In the genomic region with DNA sequence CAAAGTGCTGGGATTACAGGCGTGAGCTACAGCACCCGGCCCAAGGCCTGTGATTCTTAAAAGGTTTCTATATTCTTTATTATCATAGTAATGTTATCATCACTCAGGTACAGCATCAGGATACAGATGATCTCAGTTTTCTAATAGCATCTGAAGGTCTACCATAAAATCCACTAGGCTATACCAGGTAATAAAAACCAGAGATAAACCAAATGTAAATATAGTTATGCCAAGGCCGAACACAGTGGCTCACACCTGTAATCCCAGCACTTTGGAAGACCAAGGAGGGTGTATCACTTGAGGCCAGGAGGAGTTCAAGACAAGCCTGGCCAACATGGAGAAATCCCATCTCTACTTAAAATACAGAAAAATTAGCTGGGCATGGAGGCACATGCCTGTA, we compare ENCODE assay signal across 37 cellular contexts. TPM values are rescaled to one million over a fixed set of nuclear protein-coding genes. Genes with fewer than 3 reads are reported as not detected.
DNase-seq lines count a peak whose midpoint lies in the region; ATAC-seq, FAIRE-seq and TF ChIP-seq lines count a peak whose summit lies in the region.
"Had no signal": no experiment of that assay in that cellular context is flagged by ENCODE, and none has a peak within 500 bp of the region (broad histone marks: within the 10 kb centered on the region; RNA-seq: fewer than 3 reads in every experiment).

No MANE protein-coding gene starts in this region.

- H3K4me1 Mint-ChIP-seq in activated naive CD8-positive, alpha-beta T cell (ENCODE audit: low read depth): peaks cover 44% of the 10 kb centered on the region
- H3K4me1 Mint-ChIP-seq in activated naive CD8-positive, alpha-beta T cell treated with anti-CD3 and anti-CD28 coated beads for 36 hours: peaks cover 35% of the 10 kb centered on the region

- TF ChIP-seq EP300 in sigmoid colon (IDR thresholded peaks at IDR 0.05): no peak

- TF ChIP-seq POLR2A in sigmoid colon (IDR thresholded peaks at IDR 0.05): no peak

- ATAC-seq in left colon: peak; percentile 95
- peak; percentile 73 for ATAC-seq in mucosa of descending colon
- ATAC-seq in HG03520 (IDR thresholded peaks at IDR 0.05; ENCODE audit: unreplicated experiment): no peak
- ATAC-seq: A549; CD8-positive, alpha-beta T cell had no signal

- H3K27me3 ChIP-seq in small intestine (ENCODE audit: control insufficient read depth in 2 of 2, insufficient read depth in 2 of 2, low read length in 2 of 2) (no peaks in the 10 kb centered on the region), sigmoid colon (no peaks in the 10 kb centered on the region)
- H3K27me3 ChIP-seq: BE2C; BLaER1; BLaER1 treated with 17β-estradiol and CSF1 and Interleukin-3, amounts not matched to agents 10 nM and 100 nM had no signal

- DNase-seq in activated naive CD8-positive, alpha-beta T cell treated with anti-CD3 and anti-CD28 coated beads for 36 hours: no peak
- no peak for DNase-seq in left colon
- DNase-seq in mucosa of descending colon: no peak
- peak; percentile 2 for DNase-seq in small intestine
- no peak for DNase-seq in activated gamma-delta T cell treated with Interleukin-2 at 50 U/mL for 16 hours
- DNase-seq in sigmoid colon: no peak
- DNase-seq: 8988T; ACHN; AML-193; BE2C; C1 segment of cervical spinal cord; Caco-2; Calu3; CD4-positive, alpha-beta memory T cell; CD4-positive, alpha-beta T cell; CD4-positive, CD25-positive, alpha-beta regulatory T cell; CD8-positive, alpha-beta memory T cell; CD8-positive, alpha-beta T cell; COR-L47; DMS 273 treated with DMSO at 0.1 percent for 48 hours; DMS153; DMS53; DMS79; DMS79 treated with DMSO at 0.1 percent for 48 hours; DND-41; EL had no signal

- H3K27ac ChIP-seq in small intestine (ENCODE audit: low read depth in 1 of 2, low read length in 1 of 2) (no peak overlapping the region), sigmoid colon (no peak overlapping the region)
- H3K27ac ChIP-seq: 22Rv1; A549; BLaER1; BLaER1 treated with 17β-estradiol and CSF1 and Interleukin-3, amounts not matched to agents 10 nM and 100 nM; C4-2B had no signal

- no peak overlapping the region for H3K4me3 Mint-ChIP-seq in activated naive CD8-positive, alpha-beta T cell
- H3K4me3 Mint-ChIP-seq in activated naive CD8-positive, alpha-beta T cell treated with anti-CD3 and anti-CD28 coated beads for 36 hours: no peak overlapping the region
- H3K4me3 Mint-ChIP-seq: B cell; CD14-positive monocyte; CD4-positive, alpha-beta memory T cell; CD4-positive, alpha-beta T cell; CD4-positive, CD25-positive, alpha-beta regulatory T cell; CD8-positive, alpha-beta memory T cell; CD8-positive, alpha-beta T cell had no signal

- H3K9me3 ChIP-seq in mucosa of descending colon (no peaks in the 10 kb centered on the region), small intestine (ENCODE audit: control insufficient read depth, low read depth) (no peaks in the 10 kb centered on the region), sigmoid colon (no peaks in the 10 kb centered on the region)
- H3K9me3 ChIP-seq: A549; BE2C; BLaER1; BLaER1 treated with 17β-estradiol and CSF1 and Interleukin-3, amounts not matched to agents 10 nM and 100 nM; Caco-2 had no signal

- H3K27ac Mint-ChIP-seq in activated naive CD8-positive, alpha-beta T cell: peak overlapping the region; percentile 34
- H3K27ac Mint-ChIP-seq in activated naive CD8-positive, alpha-beta T cell treated with anti-CD3 and anti-CD28 coated beads for 36 hours: no peak overlapping the region
- H3K27ac Mint-ChIP-seq: B cell; CD14-positive monocyte; CD4-positive, alpha-beta T cell; CD8-positive, alpha-beta T cell had no signal

- 66 to 80% (median 78%) methylated on average over 3 of the region's 3 CpGs for WGBS in small intestine, 3 donors
- WGBS in sigmoid colon, 2 donors: 24 to 80% methylated on average over 3 of the region's 3 CpGs

- no peaks in the 10 kb centered on the region for H3K9me3 Mint-ChIP-seq in activated naive CD8-positive, alpha-beta T cell (ENCODE audit: low read depth)
- H3K9me3 Mint-ChIP-seq in activated naive CD8-positive, alpha-beta T cell treated with anti-CD3 and anti-CD28 coated beads for 36 hours: no peaks in the 10 kb centered on the region
- H3K9me3 Mint-ChIP-seq: CD14-positive monocyte; CD4-positive, alpha-beta memory T cell; CD4-positive, alpha-beta T cell; CD4-positive, CD25-positive, alpha-beta regulatory T cell; CD8-positive, alpha-beta memory T cell; CD8-positive, alpha-beta T cell had no signal

- no peak for FAIRE-seq in small intestine (lab: Jason Lieb, UNC)
- FAIRE-seq: A204.1, A549, D721Med had no signal

- H3K27me3 Mint-ChIP-seq in activated naive CD8-positive, alpha-beta T cell: no peaks in the 10 kb centered on the region
- no peaks in the 10 kb centered on the region for H3K27me3 Mint-ChIP-seq in activated naive CD8-positive, alpha-beta T cell treated with anti-CD3 and anti-CD28 coated beads for 36 hours
- H3K27me3 Mint-ChIP-seq: B cell; CD4-positive, alpha-beta memory T cell; CD4-positive, alpha-beta T cell; CD4-positive, CD25-positive, alpha-beta regulatory T cell; CD8-positive, alpha-beta memory T cell had no signal

- peaks cover 2% of the 10 kb centered on the region for H3K36me3 Mint-ChIP-seq in activated naive CD8-positive, alpha-beta T cell
- peaks cover 31% of the 10 kb centered on the region for H3K36me3 Mint-ChIP-seq in activated naive CD8-positive, alpha-beta T cell treated with anti-CD3 and anti-CD28 coated beads for 36 hours

- TF ChIP-seq CTCF in mucosa of descending colon (IDR thresholded peaks at IDR 0.05) (no peak), sigmoid colon (IDR thresholded peaks at IDR 0.05) (no peak)

- H3K36me3 ChIP-seq in mucosa of descending colon (ENCODE audit: low read depth): no peaks in the 10 kb centered on the region
- peaks cover 11 to 21% of the 10 kb centered on the region in 2 donors for H3K36me3 ChIP-seq in small intestine (ENCODE audit: control insufficient read depth in 2 of 2, insufficient read depth in 2 of 2, low read length in 2 of 2)
- peaks cover 11 to 58% (median 29%) of the 10 kb centered on the region in 4 donors for H3K36me3 ChIP-seq in sigmoid colon

- intact Hi-C loops in left colon (cut with DNase I, micrococcal nuclease): no loop called here
- intact Hi-C loops in mucosa of descending colon (cut with DNase I, micrococcal nuclease): no loop called here
- intact Hi-C loops in sigmoid colon (cut with DNase I): no loop called here

- no peak overlapping the region for H3K4me3 ChIP-seq in mucosa of descending colon
- H3K4me3 ChIP-seq in small intestine (ENCODE audit: low read depth in 1 of 2, low read length in 2 of 2): no peak overlapping the region
- H3K4me3 ChIP-seq in sigmoid colon: no peak overlapping the region
- H3K4me3 ChIP-seq: A549; BLaER1; BLaER1 treated with 17β-estradiol and CSF1 and Interleukin-3, amounts not matched to agents 10 nM and 100 nM had no signal

- H3K4me1 ChIP-seq in mucosa of descending colon (ENCODE audit: low read depth) (no peaks in the 10 kb centered on the region), small intestine (ENCODE audit: control insufficient read depth in 2 of 2, insufficient read depth in 1 of 2, low read depth in 1 of 2, low read length in 1 of 2) (no peaks in the 10 kb centered on the region), sigmoid colon (peaks cover 0 to 6% (median 1%) of the 10 kb centered on the region in 4 donors)
- H3K4me1 ChIP-seq: A549; BE2C; BLaER1; BLaER1 treated with 17β-estradiol and CSF1 and Interleukin-3, amounts not matched to agents 10 nM and 100 nM had no signal

RNA-seq across cellular contexts. Expression of gene SYNRG, which starts 53.8 kb away (rescaled TPM):
- 10 to 100 TPM; 40.4 to 40.5 TPM for total RNA-seq in activated naive CD8-positive, alpha-beta T cell treated with anti-CD3 and anti-CD28 coated beads for 36 hours
- total RNA-seq in left colon (10 to 100 TPM; 35.9 to 38.9 TPM), mucosa of descending colon (10 to 100 TPM; 36.8 to 46.2 (median 38.1) TPM), sigmoid colon (10 to 100 TPM; 16.8 to 26.0 (median 20.1) TPM)
- polyA plus RNA-seq in small intestine (1 to 10 TPM; 7.6 to 9.7 (median 8.7) TPM), sigmoid colon (10 to 100 TPM in 1 of 3 donors, 1 to 10 TPM in 2; 7.4 to 20.5 (median 8.4) TPM)
